30 cellular contexts compared by ENCODE assay signal in the genomic region with DNA sequence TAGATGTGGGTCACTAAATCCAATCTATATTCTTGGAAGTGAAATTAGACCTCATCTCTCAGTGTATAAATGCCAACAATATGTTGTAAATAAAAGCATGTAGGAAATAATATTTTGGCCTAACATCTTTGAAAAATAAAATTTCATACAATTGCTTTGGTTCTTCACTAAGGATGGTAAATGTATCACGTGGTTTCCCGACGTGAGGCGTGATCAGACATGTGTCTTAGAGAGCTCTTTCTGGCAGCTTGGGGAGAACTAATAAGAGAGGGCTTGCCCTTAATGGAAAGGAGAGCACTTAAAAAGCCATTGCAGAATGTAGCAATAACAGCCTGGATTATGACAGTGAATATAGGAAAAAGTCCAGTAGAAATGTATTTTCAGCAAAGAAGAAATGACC.
DNase-seq lines count a peak whose midpoint lies in the region; ATAC-seq, FAIRE-seq and TF ChIP-seq lines count a peak whose summit lies in the region.
"Had no signal": no experiment of that assay in that cellular context is flagged by ENCODE, and none has a peak within 500 bp of the region (broad histone marks: within the 10 kb centered on the region; RNA-seq: fewer than 3 reads in every experiment).

No MANE protein-coding gene starts in this region.

- H3K27ac Mint-ChIP-seq in neural progenitor cell = no peak overlapping the region
- H3K27ac Mint-ChIP-seq: B cell; CD8-positive, alpha-beta T cell; HFFc6 had no signal

- H3K27ac ChIP-seq in neural progenitor cell (no peak overlapping the region), pancreas (no peak overlapping the region), coronary artery (no peak overlapping the region)
- H3K27ac ChIP-seq: 22Rv1, C4-2B, PC-9, SJCRH30 had no signal

- TF ChIP-seq CTCF in neural progenitor cell (IDR thresholded peaks at IDR 0.05) (no peak), pancreas (IDR thresholded peaks at IDR 0.05) (no peak), coronary artery (IDR thresholded peaks at IDR 0.05) (no peak), D721Med (IDR thresholded peaks at IDR 0.05; ENCODE audit: insufficient read depth, missing control alignments) (no peak)

- FAIRE-seq in pancreas (lab: Jason Lieb, UNC) = no peak
- FAIRE-seq in D721Med (lab: Jason Lieb, UNC) = no peak
- FAIRE-seq: HTR-8/SVneo had no signal

- no peaks in the 10 kb centered on the region for H3K4me1 Mint-ChIP-seq in neural progenitor cell
- H3K4me1 Mint-ChIP-seq: B cell had no signal

- H3K36me3 ChIP-seq in neural progenitor cell = no peaks in the 10 kb centered on the region
- H3K36me3 ChIP-seq in pancreas = no peaks in the 10 kb centered on the region
- H3K36me3 ChIP-seq: HAP-1, SJCRH30 had no signal

- H3K4me2 ChIP-seq in neural progenitor cell = no peak overlapping the region
- H3K4me2 ChIP-seq: PC-9 had no signal

- no peaks in the 10 kb centered on the region for H3K79me2 ChIP-seq in neural progenitor cell (ENCODE audit: low read depth)

- peak overlapping the region; percentile 55 for H2AFZ ChIP-seq in neural progenitor cell (replicated peaks)
- H2AFZ ChIP-seq: PC-9 had no signal

- intact Hi-C loops in pancreas (cut with DNase I) = no loop called here

- H3K4me3 Mint-ChIP-seq in neural progenitor cell = no peak overlapping the region
- H3K4me3 Mint-ChIP-seq: B cell; CD8-positive, alpha-beta T cell; HFFc6 had no signal

- no peaks in the 10 kb centered on the region for H3K27me3 ChIP-seq in neural progenitor cell
- H3K27me3 ChIP-seq in pancreas = no peaks in the 10 kb centered on the region
- H3K27me3 ChIP-seq: SJCRH30 had no signal

- no peaks in the 10 kb centered on the region for H4K20me1 ChIP-seq in neural progenitor cell (ENCODE audit: low read depth)

- DNase-seq in NCI-H1417 (lab: John Stamatoyannopoulos, UW) (peak in 2 of 3 experiments; percentile 20 to 75), NCI-H1417 treated with DMSO at 0.1 percent for 48 hours (lab: John Stamatoyannopoulos, UW) (no peak), NCI-H187 treated with DMSO at 0.1 percent for 48 hours (lab: John Stamatoyannopoulos, UW) (peak; percentile 82), NCI-H2227 treated with DMSO at 0.1 percent for 48 hours (lab: John Stamatoyannopoulos, UW) (peak; percentile 26), neural progenitor cell (ENCODE audit: low spot score) (no peak), pancreas (no peak), coronary artery (ENCODE audit: low spot score) (no peak), D721Med (ENCODE audit: insufficient read length, low spot score) (no peak)
- DNase-seq: Caco-2; CD8-positive, alpha-beta T cell; DMS79 treated with DMSO at 0.1 percent for 48 hours; GF-D8; GOT3; HFFc6; KG1; MM.1S; NCI-H1436 treated with DMSO at 0.1 percent for 48 hours; NCI-H2029 treated with DMSO at 0.1 percent for 48 hours; NCI-H446 treated with DMSO at 0.1 percent for 48 hours; NCI-H748 treated with DMSO at 0.1 percent for 48 hours; PC-9; SJCRH30; T-helper 2 cell had no signal

- no peaks in the 10 kb centered on the region for H3K9me3 Mint-ChIP-seq in neural progenitor cell

- H3K9me3 ChIP-seq in neural progenitor cell (ENCODE audit: low read depth) = no peaks in the 10 kb centered on the region
- no peaks in the 10 kb centered on the region for H3K9me3 ChIP-seq in pancreas
- H3K9me3 ChIP-seq: Caco-2, HAP-1, SJCRH30 had no signal

- peaks cover 3% of the 10 kb centered on the region for H3K4me1 ChIP-seq in neural progenitor cell
- H3K4me1 ChIP-seq in pancreas = no peaks in the 10 kb centered on the region
- H3K4me1 ChIP-seq: Caco-2, SJCRH30 had no signal

- H3K27me3 Mint-ChIP-seq in neural progenitor cell (ENCODE audit: insufficient read depth, low read depth) = no peaks in the 10 kb centered on the region
- H3K27me3 Mint-ChIP-seq: B cell had no signal

- H3K9ac ChIP-seq in neural progenitor cell = no peak overlapping the region

- no peaks in the 10 kb centered on the region for H3K36me3 Mint-ChIP-seq in neural progenitor cell
- H3K36me3 Mint-ChIP-seq: CD8-positive, alpha-beta T cell had no signal

- H3K4me3 ChIP-seq in neural progenitor cell (no peak overlapping the region), pancreas (no peak overlapping the region), coronary artery (no peak overlapping the region)
- H3K4me3 ChIP-seq: HAP-1, PC-9, SJCRH30 had no signal

- no peak for ATAC-seq in pancreas
- ATAC-seq: CD8-positive, alpha-beta T cell; Right ventricle myocardium inferior; SK-N-SH treated with all-trans-retinoic acid at 6 μM for 48 hours had no signal

- H3F3A ChIP-seq in neural progenitor cell (ENCODE audit: low read depth) = no peaks in the 10 kb centered on the region

- WGBS in pancreas, 2 donors = 40 to 54% methylated on average over 4 of the region's 4 CpGs

Comparison
In these comparisons a context has a peak if more than half of its experiments do, and no peak if none do; other contexts are left out.
1. DNase-seq: peak in NCI-H1417 (2 of 3), NCI-H187 treated with DMSO at 0.1 percent for 48 hours (single experiment) and NCI-H2227 treated with DMSO at 0.1 percent for 48 hours (single experiment); none in NCI-H1417 treated with DMSO at 0.1 percent for 48 hours (single experiment), neural progenitor cell (single experiment), pancreas (0 of 6), coronary artery (single experiment) and D721Med (single experiment).